9 cellular contexts compared by ENCODE assay signal in genomic region chr7:131521651-131522163, GRCh38. TPM values are rescaled to one million over a fixed set of nuclear protein-coding genes. Genes with fewer than 3 reads are reported as not detected.
DNase-seq lines count a peak whose midpoint lies in the region; ATAC-seq and TF ChIP-seq lines count a peak whose summit lies in the region.
"Had no signal": no experiment of that assay in that cellular context is flagged by ENCODE, and none has a peak within 500 bp of the region (broad histone marks: within the 10 kb centered on the region; RNA-seq: fewer than 3 reads in every experiment).

No MANE protein-coding gene starts in this region.

- intact Hi-C loops in heart left ventricle (cut with DNase I), result no loop called here
- intact Hi-C loops in posterior vena cava (cut with DNase I), result no loop called here

- peak overlapping the region; percentile 53 to 88 (median 74) for H3K27ac ChIP-seq in heart left ventricle

- peak overlapping the region in 3 of 12 donors; percentile 9 to 15 (median 11) for H3K4me3 ChIP-seq in heart left ventricle
- H3K4me3 ChIP-seq: skin epidermis had no signal

- peaks cover 3 to 83% (median 36%) of the 10 kb centered on the region in 12 donors for H3K4me1 ChIP-seq in heart left ventricle

- 34 to 47% (median 44%) methylated on average over 7 of the region's 7 CpGs for WGBS in heart left ventricle, 4 donors

- no peaks in the 10 kb centered on the region for H3K9me3 ChIP-seq in heart left ventricle

- no peaks in the 10 kb centered on the region for H3K27me3 ChIP-seq in heart left ventricle

- DNase-seq in H4 (ENCODE audit: low spot score) (peak; percentile 47), NCI-H69 (lab: John Stamatoyannopoulos, UW) (peak; percentile 92), heart left ventricle (peak in 3 of 5 donors; percentile 68 to 79 (median 74)), posterior vena cava (ENCODE audit: low spot score) (peak; percentile 62)

- TF ChIP-seq CTCF in heart left ventricle (IDR thresholded peaks at IDR 0.05), result no peak

- TF ChIP-seq POLR2A in heart left ventricle (IDR thresholded peaks at IDR 0.05), result no peak

- H3K36me3 ChIP-seq in heart left ventricle, result no peaks in the 10 kb centered on the region

- ATAC-seq in heart left ventricle (peak; percentile 44 to 83 (median 60)), HG03135 (IDR thresholded peaks at IDR 0.05; ENCODE audit: unreplicated experiment) (no peak), HG02678 (IDR thresholded peaks at IDR 0.05; ENCODE audit: unreplicated experiment) (no peak), HG03280 (IDR thresholded peaks at IDR 0.05; ENCODE audit: unreplicated experiment) (no peak), HG03460 (IDR thresholded peaks at IDR 0.05; ENCODE audit: unreplicated experiment) (no peak)

RNA-seq across cellular contexts. Expression of gene PODXL, which starts 34.7 kb away (rescaled TPM):
- 3.5 and 4.0 TPM in 2 replicates for total RNA-seq in H4 (2014; rRNA removed; shearing (Covaris generic))
- 100 to 1,000 TPM in 1 of 9 donors, 10 to 100 TPM in 8; 57.7 to 230 (median 75.1) TPM for total RNA-seq in heart left ventricle
- 10 to 100 TPM; 30.9 to 64.6 TPM for polyA plus RNA-seq in heart left ventricle
- 10 to 100 TPM; 41.9 to 46.7 TPM for total RNA-seq in posterior vena cava

Comparison
In these comparisons a context has a peak if more than half of its experiments do, and no peak if none do; other contexts are left out.
1. ATAC-seq: peak in heart left ventricle (4 of 4); none in HG03135 (single experiment), HG02678 (single experiment), HG03280 (single experiment) and HG03460 (single experiment).
2. Peak in every context shown above with its lines, with median percentiles within 50 percentile points of each other: DNase-seq.